1 cellular context compared by ENCODE assay signal in genomic region chr11:71373791-71374454, GRCh38.
TF ChIP-seq lines count a peak whose summit lies in the region.

No MANE protein-coding gene starts in this region.

TF ChIP-seq in GM23338, 12 proteins besides CTCF, POLR2A, EP300 and RAD21 (continued from another document):
- TF ChIP-seq ZNF462 (CRISPR knock-in tag; IDR thresholded peaks at IDR 0.05) (no peak), CREB1 (CRISPR knock-in tag; IDR thresholded peaks at IDR 0.05; ENCODE audit: low read depth) (no peak), POLR2AphosphoS5 (IDR thresholded peaks at IDR 0.05; ENCODE audit: low read depth) (no peak), EZH2 (IDR thresholded peaks at IDR 0.05; ENCODE audit: low read depth, unreplicated experiment) (no peak), ZNF114 (CRISPR knock-in tag; IDR thresholded peaks at IDR 0.05) (no peak), NANOG (IDR thresholded peaks at IDR 0.05; ENCODE audit: borderline replicate concordance) (no peak), JUNB (IDR thresholded peaks at IDR 0.05; ENCODE audit: unreplicated experiment) (no peak), ZNF331 (CRISPR knock-in tag; IDR thresholded peaks at IDR 0.05; ENCODE audit: low read depth) (no peak)
